ENCODE assay signal across 27 cellular contexts in the genomic region with DNA sequence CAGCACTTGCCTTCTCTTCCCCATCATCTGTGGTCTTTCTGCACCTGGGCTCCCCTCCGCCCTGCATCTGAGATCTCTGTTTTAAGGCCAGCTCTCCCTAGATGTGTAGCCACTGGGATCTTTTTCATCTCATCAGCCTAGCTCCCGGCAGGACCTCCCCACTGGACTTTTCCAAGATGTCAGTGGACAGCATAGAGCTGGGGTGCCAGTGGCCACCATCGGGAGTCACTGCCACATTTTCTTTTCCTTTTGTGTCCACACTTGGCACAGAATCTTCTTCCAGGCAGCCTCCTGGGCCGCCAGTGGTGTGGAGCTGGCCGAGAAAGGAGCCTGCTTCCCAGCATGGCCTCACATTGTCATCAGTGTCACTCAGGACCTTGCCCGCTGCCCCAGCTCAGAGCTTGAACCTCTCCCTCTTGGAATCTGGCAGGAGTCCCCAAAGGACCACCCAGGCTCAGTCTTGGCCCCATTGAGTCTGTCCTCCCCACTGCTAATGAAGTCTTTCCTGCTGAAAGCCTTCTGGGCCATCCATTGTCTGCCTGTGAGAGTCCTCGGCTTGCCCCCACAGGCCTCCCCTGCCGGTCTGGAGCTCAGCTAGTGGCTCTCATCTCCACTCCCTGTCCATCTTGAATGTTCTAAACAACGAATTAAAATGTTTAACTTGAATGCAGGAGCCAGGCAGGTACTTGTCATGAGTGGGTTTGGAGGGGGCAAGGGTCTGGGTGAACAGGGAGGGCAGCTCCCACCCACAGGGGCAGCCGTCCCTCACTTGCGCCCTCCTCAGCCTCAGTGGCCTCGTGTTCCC.
"Had no signal": no experiment of that assay in that cellular context is flagged by ENCODE, and none has a peak within 500 bp of the region (broad histone marks: within the 10 kb centered on the region; RNA-seq: fewer than 3 reads in every experiment).

No MANE protein-coding gene starts in this region.

- H3K36me3 ChIP-seq: heart right ventricle, left lung, lower lobe of right lung, right lobe of liver, transverse colon, uterus had no signal

- H3K4me1 Mint-ChIP-seq: nephron had no signal

- H3K4me1 ChIP-seq: foreskin keratinocyte, heart right ventricle, left lung, lower lobe of right lung, right lobe of liver, testis, transverse colon, uterus had no signal

- H3K9me3 Mint-ChIP-seq: activated CD4-positive, alpha-beta memory T cell treated with anti-CD3 and anti-CD28 coated beads for 36 hours; activated T-helper 1 cell treated with anti-CD3 and anti-CD28 coated beads, Interleukin-12 subunit alpha, Interleukin-12 subunit beta, Interleukin-2, Interleukin-4 antibody, amounts not matched to agents 30 ng/mL and 10 ng/mL and 1 ng/mL, durations not matched to agents 14 hours and 24 hours and 36 hours; nephron had no signal

- H3K27me3 ChIP-seq: foreskin keratinocyte, heart right ventricle, left lung, right lobe of liver, testis, transverse colon, uterus had no signal

- H3K4me3 ChIP-seq: heart right ventricle, left lung, lower lobe of right lung, right lobe of liver, testis, transverse colon, uterus had no signal

- H3K4me3 Mint-ChIP-seq: activated CD4-positive, alpha-beta memory T cell treated with anti-CD3 and anti-CD28 coated beads for 36 hours; activated T-helper 1 cell treated with anti-CD3 and anti-CD28 coated beads, Interleukin-12 subunit alpha, Interleukin-12 subunit beta, Interleukin-2, Interleukin-4 antibody, amounts not matched to agents 30 ng/mL and 10 ng/mL and 1 ng/mL, durations not matched to agents 14 hours and 24 hours and 36 hours; nephron had no signal

- H3K9me3 ChIP-seq: heart right ventricle, left lung, lower lobe of right lung, right lobe of liver, testis, transverse colon, uterus had no signal

- H3K27ac Mint-ChIP-seq: activated CD4-positive, alpha-beta memory T cell treated with anti-CD3 and anti-CD28 coated beads for 36 hours; activated T-helper 1 cell treated with anti-CD3 and anti-CD28 coated beads, Interleukin-12 subunit alpha, Interleukin-12 subunit beta, Interleukin-2, Interleukin-4 antibody, amounts not matched to agents 30 ng/mL and 10 ng/mL and 1 ng/mL, durations not matched to agents 14 hours and 24 hours and 36 hours; nephron had no signal

- DNase-seq: activated CD4-positive, alpha-beta memory T cell treated with anti-CD3 and anti-CD28 coated beads for 36 hours; activated CD4-positive, alpha-beta T cell treated with anti-CD3 and anti-CD28 coated beads for 48 hours; activated CD8-positive, alpha-beta memory T cell treated with anti-CD3 and anti-CD28 coated beads, Interleukin-2, amount 50 U/mL, for 4 hours; activated gamma-delta T cell treated with Interleukin-2 at 50 U/mL for 16 hours; activated naive CD4-positive, alpha-beta T cell treated with anti-CD3 and anti-CD28 coated beads, Interleukin-2, amount 50 U/mL, for 16 hours; activated T-cell treated with anti-CD3 and anti-CD28 coated beads, Interleukin-2, amount 50 U/mL, for 1 hour; amniotic stem cell; central memory CD4-positive, alpha-beta T cell; foreskin keratinocyte; heart right ventricle; left lung; lower lobe of right lung; mesendoderm; occipital lobe; right lobe of liver; stimulated activated CD4-positive, alpha-beta T cell treated with anti-CD3 and anti-CD28 coated beads, Interleukin-12 subunit alpha, Interleukin-12 subunit beta, amount 100 ng/mL, for 4 hours; stimulated activated CD4-positive, alpha-beta T cell treated with anti-CD3 and anti-CD28 coated beads, Interleukin-4, amount 100 ng/mL, for 1 hour; stimulated activated naive CD8-positive, alpha-beta T cell treated with anti-CD3 and anti-CD28 coated beads, Interleukin-15, Interleukin-2, amounts not matched to agents 100 U/mL and 50 U/mL, for 24 hours; T-helper 9 cell; testis; transverse colon; uterus; WERI-Rb-1 had no signal

- ATAC-seq: activated CD4-positive, CD25-positive, alpha-beta regulatory T cell treated with anti-CD3 and anti-CD28 coated beads, Interleukin-2, amount 50 U/mL, for 24 hours; esophagus mucosa; foreskin keratinocyte; heart right ventricle; left lung; lower lobe of right lung; right lobe of liver; stimulated activated naive CD8-positive, alpha-beta T cell treated with anti-CD3 and anti-CD28 coated beads, Interleukin-15, Interleukin-2, amounts not matched to agents 100 U/mL and 50 U/mL, for 24 hours had no signal

- H3K36me3 Mint-ChIP-seq: activated CD4-positive, alpha-beta memory T cell treated with anti-CD3 and anti-CD28 coated beads for 36 hours had no signal

- H3K27ac ChIP-seq: foreskin keratinocyte, heart right ventricle, left lung, lower lobe of right lung, right lobe of liver, testis, transverse colon, uterus, WERI-Rb-1 had no signal

- H3K27me3 Mint-ChIP-seq: activated CD4-positive, alpha-beta memory T cell treated with anti-CD3 and anti-CD28 coated beads for 36 hours had no signal
